ENCODE assay signal across 22 cellular contexts in the genomic region with DNA sequence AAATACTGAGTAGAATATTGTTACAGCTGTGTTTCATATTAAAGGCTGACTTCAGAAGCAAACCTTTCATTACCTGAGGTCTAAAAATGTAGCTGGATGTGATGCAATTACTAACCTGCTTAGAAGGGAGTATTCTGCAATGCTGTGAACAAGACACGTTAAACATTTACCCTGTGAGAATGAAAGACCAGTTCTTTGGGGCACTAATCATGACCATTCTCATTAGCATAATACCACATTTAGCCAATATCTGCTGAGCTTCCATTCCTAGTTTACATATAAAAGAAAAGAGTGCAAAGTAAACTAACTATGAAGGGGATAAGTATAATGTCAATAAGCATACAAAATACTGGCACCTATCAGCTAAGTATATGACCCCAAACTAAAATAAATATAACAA.
"Had no signal": no experiment of that assay in that cellular context is flagged by ENCODE, and none has a peak within 500 bp of the region (broad histone marks: within the 10 kb centered on the region; RNA-seq: fewer than 3 reads in every experiment).

No MANE protein-coding gene starts in this region.

- H3K27ac ChIP-seq: neural progenitor cell, parathyroid adenoma, right atrium auricular region, suprapubic skin, transverse colon, vagina had no signal

- H3K4me3 ChIP-seq: lung, mucosa of descending colon, neural progenitor cell, right atrium auricular region, smooth muscle cell, suprapubic skin, transverse colon, vagina had no signal

- H3K9me3 ChIP-seq: mucosa of descending colon, right atrium auricular region, suprapubic skin, transverse colon, vagina had no signal

- H3K36me3 ChIP-seq: neural progenitor cell, right atrium auricular region, suprapubic skin, transverse colon, vagina had no signal

- H3K79me2 ChIP-seq: parathyroid adenoma had no signal

- H3K27me3 ChIP-seq: neural progenitor cell, right atrium auricular region, suprapubic skin, transverse colon, vagina had no signal

- H3K4me2 ChIP-seq: smooth muscle cell had no signal

- DNase-seq: cortex of kidney; effector memory CD8-positive, alpha-beta T cell; left cardiac atrium; left ventricle myocardium superior; mucosa of descending colon; naive B cell; stimulated activated CD4-positive, alpha-beta T cell treated with anti-CD3 and anti-CD28 coated beads, Interleukin-12 subunit alpha, Interleukin-12 subunit beta, amount 100 ng/mL, for 4 hours; stimulated activated CD4-positive, alpha-beta T cell treated with anti-CD3 and anti-CD28 coated beads, Interleukin-1b, Interleukin-23, amount 100 ng/mL, for 48 hours; stimulated activated CD4-positive, alpha-beta T cell treated with anti-CD3 and anti-CD28 coated beads, Interleukin-4, amount 100 ng/mL, for 1 hour; stimulated activated CD8-positive, alpha-beta memory T cell treated with anti-CD3 and anti-CD28 coated beads, Interleukin-4, amount 100 ng/mL, for 48 hours; stimulated activated naive CD4-positive, alpha-beta T cell; stimulated activated naive CD8-positive, alpha-beta T cell treated with anti-CD3 and anti-CD28 coated beads, Interleukin-15, amount 100 ng/mL, for 72 hours; transverse colon had no signal

- H2AFZ ChIP-seq: neural progenitor cell, parathyroid adenoma had no signal

- ATAC-seq: effector memory CD8-positive, alpha-beta T cell; left cardiac atrium; left ventricle myocardium superior; mucosa of descending colon; natural killer cell treated with Interleukin-12 subunit alpha and Interleukin-12 subunit beta and Interleukin-15 and Interleukin-18, amount 100 ng/mL, for 72 hours; sciatic nerve; stimulated activated naive CD8-positive, alpha-beta T cell treated with anti-CD3 and anti-CD28 coated beads, Interleukin-15, amount 100 ng/mL, for 72 hours had no signal

- H3K4me1 ChIP-seq: parathyroid adenoma, right atrium auricular region, suprapubic skin, transverse colon, vagina had no signal
